In the genomic region with DNA sequence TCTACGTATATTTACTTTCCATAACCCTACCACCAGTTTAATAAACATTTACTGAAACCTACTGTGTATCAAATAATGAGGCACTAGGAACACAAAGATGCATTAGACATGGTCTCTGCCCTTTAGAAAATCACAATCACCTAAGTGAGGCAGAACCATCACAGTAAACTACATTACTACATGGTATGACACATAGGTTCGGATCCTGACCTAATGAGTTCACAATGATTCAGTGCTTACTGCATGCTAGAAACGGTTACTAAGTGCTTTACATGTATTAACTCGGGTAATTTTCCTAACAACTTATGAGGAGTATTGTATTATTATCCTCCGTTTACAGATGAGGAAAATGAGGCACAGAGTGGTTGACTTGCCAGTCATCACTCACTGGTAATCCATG, we compare ENCODE assay signal across 16 cellular contexts. TPM values are rescaled to one million over a fixed set of nuclear protein-coding genes. Genes with fewer than 3 reads are reported as not detected.
DNase-seq lines count a peak whose midpoint lies in the region; ATAC-seq and TF ChIP-seq lines count a peak whose summit lies in the region.
"Had no signal": no experiment of that assay in that cellular context is flagged by ENCODE, and none has a peak within 500 bp of the region (broad histone marks: within the 10 kb centered on the region; RNA-seq: fewer than 3 reads in every experiment).

No MANE protein-coding gene starts in this region.

- no peaks in the 10 kb centered on the region for H3K9me3 ChIP-seq in heart right ventricle
- H3K9me3 ChIP-seq in left ventricle myocardium inferior (replicated peaks) = no peaks in the 10 kb centered on the region
- H3K9me3 ChIP-seq: BLaER1 treated with 17β-estradiol and CSF1 and Interleukin-3, amounts not matched to agents 10 nM and 100 nM; ovary had no signal

- H3K36me3 ChIP-seq in heart right ventricle (peaks cover 0 to 78% (median 41%) of the 10 kb centered on the region in 9 donors), left ventricle myocardium inferior (peaks cover 67% of the 10 kb centered on the region)
- H3K36me3 ChIP-seq: ovary had no signal

- no peak overlapping the region for H3K4me3 Mint-ChIP-seq in nephron progenitor cell
- H3K4me3 Mint-ChIP-seq: activated naive CD4-positive, alpha-beta T cell treated with anti-CD3 and anti-CD28 coated beads, Interleukin-2, amount 10 ng/mL, durations not matched to agents 7 days and 5 days; central memory CD8-positive, alpha-beta T cell; mesothelial cell of epicardium had no signal

- peak; percentile 39 for DNase-seq in AG09309 (ENCODE audit: low read depth)
- peak; percentile 70 for DNase-seq in LHCN-M2 (ENCODE audit: low read depth)
- peak; percentile 77 for DNase-seq in choroid plexus epithelial cell (ENCODE audit: low read depth)
- DNase-seq in kidney tubule cell (ENCODE audit: low spot score) = peak; percentile 90
- no peak for DNase-seq in heart right ventricle
- no peak for DNase-seq in mucosa of gallbladder (ENCODE audit: low spot score)
- DNase-seq in nephron progenitor cell = no peak
- DNase-seq in left ventricle myocardium inferior = no peak
- DNase-seq: activated naive CD4-positive, alpha-beta T cell treated with anti-CD3 and anti-CD28 coated beads, Interleukin-2, amount 10 ng/mL, durations not matched to agents 7 days and 5 days; NCI-H1048; NCI-H345; ovary had no signal

- peaks cover 29% of the 10 kb centered on the region for H3K36me3 Mint-ChIP-seq in nephron progenitor cell (ENCODE audit: low read depth)

- no peaks in the 10 kb centered on the region for H3K27me3 ChIP-seq in heart right ventricle
- no peaks in the 10 kb centered on the region for H3K27me3 ChIP-seq in left ventricle myocardium inferior (ENCODE audit: low read depth)
- H3K27me3 ChIP-seq: BLaER1 treated with 17β-estradiol and CSF1 and Interleukin-3, amounts not matched to agents 10 nM and 100 nM had no signal

- TF ChIP-seq CTCF in AG09309 (IDR thresholded peaks at IDR 0.05; ENCODE audit: control insufficient read depth, insufficient read depth, low read depth, low read length, missing control alignments) (no peak), choroid plexus epithelial cell (conservative IDR thresholded peaks at IDR 0.05; ENCODE audit: low read depth, low read length) (no peak), heart right ventricle (IDR thresholded peaks at IDR 0.05) (no peak), nephron progenitor cell (IDR thresholded peaks at IDR 0.05) (no peak), left ventricle myocardium inferior (IDR thresholded peaks at IDR 0.05; ENCODE audit: borderline replicate concordance) (no peak)

- H3K4me3 ChIP-seq in AG09309 (ENCODE audit: control insufficient read depth, low read depth, low read length) (no peak overlapping the region), choroid plexus epithelial cell (ENCODE audit: low read depth, low read length) (no peak overlapping the region), heart right ventricle (no peak overlapping the region), left ventricle myocardium inferior (no peak overlapping the region)
- H3K4me3 ChIP-seq: BLaER1 treated with 17β-estradiol and CSF1 and Interleukin-3, amounts not matched to agents 10 nM and 100 nM; GM12878; ovary had no signal

- no peaks in the 10 kb centered on the region for H3K27me3 Mint-ChIP-seq in nephron progenitor cell (ENCODE audit: low read depth, poor library complexity)
- H3K27me3 Mint-ChIP-seq: activated naive CD4-positive, alpha-beta T cell treated with anti-CD3 and anti-CD28 coated beads, Interleukin-2, amount 10 ng/mL, durations not matched to agents 7 days and 5 days; central memory CD8-positive, alpha-beta T cell had no signal

- H3K9me3 Mint-ChIP-seq in nephron progenitor cell = no peaks in the 10 kb centered on the region
- H3K9me3 Mint-ChIP-seq: activated naive CD4-positive, alpha-beta T cell treated with anti-CD3 and anti-CD28 coated beads, Interleukin-2, amount 10 ng/mL, durations not matched to agents 7 days and 5 days; central memory CD8-positive, alpha-beta T cell; mesothelial cell of epicardium had no signal

- no peak overlapping the region for H3K27ac Mint-ChIP-seq in nephron progenitor cell
- H3K27ac Mint-ChIP-seq: activated naive CD4-positive, alpha-beta T cell treated with anti-CD3 and anti-CD28 coated beads, Interleukin-2, amount 10 ng/mL, durations not matched to agents 7 days and 5 days; mesothelial cell of epicardium had no signal

- ATAC-seq in heart right ventricle = no peak
- ATAC-seq: GM12878 had no signal

- H3K4me1 ChIP-seq in heart right ventricle (peaks cover 0 to 9% (median 5%) of the 10 kb centered on the region in 9 donors), left ventricle myocardium inferior (peaks cover 4% of the 10 kb centered on the region)

- H3K27ac ChIP-seq in heart right ventricle = no peak overlapping the region
- H3K27ac ChIP-seq in left ventricle myocardium inferior (replicated peaks) = no peak overlapping the region
- H3K27ac ChIP-seq: BLaER1 treated with 17β-estradiol and CSF1 and Interleukin-3, amounts not matched to agents 10 nM and 100 nM; ovary had no signal

- H3K4me1 Mint-ChIP-seq in nephron progenitor cell = peaks cover 6% of the 10 kb centered on the region
- H3K4me1 Mint-ChIP-seq: central memory CD8-positive, alpha-beta T cell; mesothelial cell of epicardium had no signal

- intact Hi-C loops in heart right ventricle (cut with DNase I) = no loop called here
- intact Hi-C loops in left ventricle myocardium inferior (cut with micrococcal nuclease) = no loop called here

- 93% methylated on average over 5 of the region's 5 CpGs for WGBS in heart right ventricle, 2 donors

RNA-seq across cellular contexts. Expression of gene SYNRG, which starts 5.2 kb away (rescaled TPM):
- total RNA-seq in LHCN-M2 (2014; rRNA removed) (7.6 and 12.2 TPM in 2 replicates), heart right ventricle (10 to 100 TPM; 32.7 to 57.6 (median 48.2) TPM), mucosa of gallbladder (42.1 TPM), left ventricle myocardium inferior (33.0 TPM)
- 10.4 TPM for polyA plus RNA-seq in LHCN-M2 (2012)
- 1 to 10 TPM; 2.9 to 5.6 TPM for polyA plus RNA-seq in heart right ventricle

RNA-seq across cellular contexts. Expression of gene DDX52, which starts 28.9 kb away (rescaled TPM):
- total RNA-seq in LHCN-M2 (2014; rRNA removed) = 20.1 and 24.1 TPM in 2 replicates
- polyA plus RNA-seq in LHCN-M2 (2012) = 8.0 TPM
- 10 to 100 TPM; 12.7 to 18.0 (median 14.7) TPM for total RNA-seq in heart right ventricle
- polyA plus RNA-seq in heart right ventricle = 1 to 10 TPM; 7.8 to 8.0 TPM
- total RNA-seq in mucosa of gallbladder = 21.7 TPM
- 12.9 TPM for total RNA-seq in left ventricle myocardium inferior

Comparison
In these comparisons a context has a peak if more than half of its experiments do, and no peak if none do; other contexts are left out.
1. DNase-seq: peak in AG09309 (single experiment), LHCN-M2 (single experiment), choroid plexus epithelial cell (single experiment) and kidney tubule cell (single experiment); none in heart right ventricle (0 of 2), mucosa of gallbladder (single experiment), nephron progenitor cell (single experiment) and left ventricle myocardium inferior (single experiment).